In the genomic region with DNA sequence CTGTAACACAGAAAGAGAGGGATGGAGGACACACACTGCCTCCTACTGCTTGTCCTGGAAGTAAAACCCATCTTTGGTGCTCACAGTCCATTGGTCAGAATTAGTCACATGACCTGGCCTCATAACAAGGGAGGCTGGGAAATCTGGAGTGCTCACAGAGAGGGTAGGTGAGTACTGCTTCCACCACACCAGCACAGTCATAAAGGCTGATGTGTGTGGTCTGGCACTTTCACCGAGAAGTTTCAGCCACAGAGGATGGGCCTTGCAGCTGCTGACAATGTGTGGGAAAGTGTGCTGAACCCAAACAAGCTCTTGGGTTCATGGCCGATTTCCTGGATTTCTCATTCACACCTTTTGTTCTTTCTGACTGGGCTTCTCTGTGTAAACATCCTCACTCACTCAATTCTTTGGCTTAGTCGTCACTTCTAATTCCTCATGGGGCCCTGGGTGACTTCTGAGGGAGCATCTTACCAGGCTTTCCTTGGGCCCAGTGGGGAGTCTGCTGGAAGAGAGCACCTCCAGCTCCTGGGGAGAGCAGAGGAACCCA, we compare ENCODE assay signal across 9 cellular contexts.
A peak's percentile ranks its signal among the peaks of the same experiment; 100 is the strongest.
DNase-seq lines count a peak whose midpoint lies in the region; ATAC-seq and TF ChIP-seq lines count a peak whose summit lies in the region.
"Had no signal": no experiment of that assay in that cellular context is flagged by ENCODE, and none has a peak within 500 bp of the region (broad histone marks: within the 10 kb centered on the region; RNA-seq: fewer than 3 reads in every experiment).

No MANE protein-coding gene starts in this region.

- H3K36me3 ChIP-seq in right atrium auricular region = no peaks in the 10 kb centered on the region
- no peaks in the 10 kb centered on the region for H3K36me3 ChIP-seq in heart right ventricle

- H3K4me1 ChIP-seq in right atrium auricular region (no peaks in the 10 kb centered on the region), heart right ventricle (no peaks in the 10 kb centered on the region)

- H3K27ac Mint-ChIP-seq in activated T-helper 1 cell treated with anti-CD3 and anti-CD28 coated beads, Interleukin-12 subunit alpha, Interleukin-12 subunit beta, Interleukin-2, Interleukin-4 antibody, amounts not matched to agents 30 ng/mL and 10 ng/mL and 1 ng/mL, durations not matched to agents 14 hours and 24 hours and 36 hours = peak overlapping the region; percentile 10
- H3K27ac Mint-ChIP-seq in stimulated activated memory B cell treated with anti-CD40 and anti-IgM and Interleukin-4, amounts not matched to agents 10 μg/mL and 1 μg/mL and 100 μg/mL, for 72 hours = no peak overlapping the region
- no peak overlapping the region for H3K27ac Mint-ChIP-seq in glutamatergic neuron (ENCODE audit: unreplicated experiment)
- H3K27ac Mint-ChIP-seq: nephron had no signal

- no peaks in the 10 kb centered on the region for H3K36me3 Mint-ChIP-seq in activated T-helper 1 cell treated with anti-CD3 and anti-CD28 coated beads, Interleukin-12 subunit alpha, Interleukin-12 subunit beta, Interleukin-2, Interleukin-4 antibody, amounts not matched to agents 30 ng/mL and 10 ng/mL and 1 ng/mL, durations not matched to agents 14 hours and 24 hours and 36 hours (ENCODE audit: low read depth)
- H3K36me3 Mint-ChIP-seq in stimulated activated memory B cell treated with anti-CD40 and anti-IgM and Interleukin-4, amounts not matched to agents 10 μg/mL and 1 μg/mL and 100 μg/mL, for 72 hours = no peaks in the 10 kb centered on the region
- peaks cover 12% of the 10 kb centered on the region for H3K36me3 Mint-ChIP-seq in glutamatergic neuron (ENCODE audit: unreplicated experiment)

- H3K27me3 ChIP-seq in right atrium auricular region = no peaks in the 10 kb centered on the region
- H3K27me3 ChIP-seq in heart right ventricle = peaks cover 0 to 11% (median 0%) of the 10 kb centered on the region in 7 donors

- DNase-seq in right atrium auricular region (ENCODE audit: low spot score) (peak; percentile 34), heart right ventricle (no peak), NCI-H1694 (lab: John Stamatoyannopoulos, UW) (no peak), glutamatergic neuron (no peak)
- peak; percentile 14 for DNase-seq in activated T-helper 1 cell treated with anti-CD3 and anti-CD28 coated beads, Interleukin-12 subunit alpha, Interleukin-12 subunit beta, Interleukin-2, Interleukin-4 antibody, amounts not matched to agents 30 ng/mL and 10 ng/mL and 1 ng/mL, durations not matched to agents 14 hours and 24 hours and 36 hours (ENCODE audit: low spot score)
- no peak for DNase-seq in activated CD4-positive, CD25-positive, alpha-beta regulatory T cell (lab: John Stamatoyannopoulos, UW)

- H3K4me1 Mint-ChIP-seq in activated T-helper 1 cell treated with anti-CD3 and anti-CD28 coated beads, Interleukin-12 subunit alpha, Interleukin-12 subunit beta, Interleukin-2, Interleukin-4 antibody, amounts not matched to agents 30 ng/mL and 10 ng/mL and 1 ng/mL, durations not matched to agents 14 hours and 24 hours and 36 hours (ENCODE audit: low read depth) = peaks cover 5% of the 10 kb centered on the region
- H3K4me1 Mint-ChIP-seq in stimulated activated memory B cell treated with anti-CD40 and anti-IgM and Interleukin-4, amounts not matched to agents 10 μg/mL and 1 μg/mL and 100 μg/mL, for 72 hours = no peaks in the 10 kb centered on the region
- no peaks in the 10 kb centered on the region for H3K4me1 Mint-ChIP-seq in glutamatergic neuron (ENCODE audit: low read depth, unreplicated experiment)
- H3K4me1 Mint-ChIP-seq: nephron had no signal

- H3K9me3 ChIP-seq in right atrium auricular region (no peaks in the 10 kb centered on the region), heart right ventricle (peaks cover 0 to 5% (median 0%) of the 10 kb centered on the region in 11 donors)

- ATAC-seq in heart right ventricle = no peak
- ATAC-seq in HG03039 (IDR thresholded peaks at IDR 0.05; ENCODE audit: unreplicated experiment) = peak; percentile 97
- peak; percentile 77 for ATAC-seq in stimulated activated memory B cell treated with anti-CD40 and anti-IgM and Interleukin-4, amounts not matched to agents 10 μg/mL and 1 μg/mL and 100 μg/mL, for 72 hours

- peaks cover 19% of the 10 kb centered on the region for H3K27me3 Mint-ChIP-seq in activated T-helper 1 cell treated with anti-CD3 and anti-CD28 coated beads, Interleukin-12 subunit alpha, Interleukin-12 subunit beta, Interleukin-2, Interleukin-4 antibody, amounts not matched to agents 30 ng/mL and 10 ng/mL and 1 ng/mL, durations not matched to agents 14 hours and 24 hours and 36 hours (ENCODE audit: insufficient read depth)
- H3K27me3 Mint-ChIP-seq in stimulated activated memory B cell treated with anti-CD40 and anti-IgM and Interleukin-4, amounts not matched to agents 10 μg/mL and 1 μg/mL and 100 μg/mL, for 72 hours = peaks cover 34% of the 10 kb centered on the region
- peaks cover 5% of the 10 kb centered on the region for H3K27me3 Mint-ChIP-seq in glutamatergic neuron (ENCODE audit: unreplicated experiment)

- 57 to 61% methylated on average over 3 of the region's 3 CpGs for WGBS in heart right ventricle, 2 donors

- H3K4me3 ChIP-seq in right atrium auricular region (no peak overlapping the region), heart right ventricle (no peak overlapping the region)

- TF ChIP-seq CTCF in right atrium auricular region (IDR thresholded peaks at IDR 0.05) (no peak), heart right ventricle (IDR thresholded peaks at IDR 0.05) (no peak), glutamatergic neuron (IDR thresholded peaks at IDR 0.05; ENCODE audit: partially characterized antibody, unreplicated experiment) (no peak)

- H3K27ac ChIP-seq in right atrium auricular region = no peak overlapping the region
- H3K27ac ChIP-seq in heart right ventricle = no peak overlapping the region

- no peak overlapping the region for H3K4me3 Mint-ChIP-seq in activated T-helper 1 cell treated with anti-CD3 and anti-CD28 coated beads, Interleukin-12 subunit alpha, Interleukin-12 subunit beta, Interleukin-2, Interleukin-4 antibody, amounts not matched to agents 30 ng/mL and 10 ng/mL and 1 ng/mL, durations not matched to agents 14 hours and 24 hours and 36 hours
- no peak overlapping the region for H3K4me3 Mint-ChIP-seq in stimulated activated memory B cell treated with anti-CD40 and anti-IgM and Interleukin-4, amounts not matched to agents 10 μg/mL and 1 μg/mL and 100 μg/mL, for 72 hours
- H3K4me3 Mint-ChIP-seq in glutamatergic neuron (ENCODE audit: unreplicated experiment) = no peak overlapping the region
- H3K4me3 Mint-ChIP-seq: nephron had no signal

- H3K9me3 Mint-ChIP-seq in activated T-helper 1 cell treated with anti-CD3 and anti-CD28 coated beads, Interleukin-12 subunit alpha, Interleukin-12 subunit beta, Interleukin-2, Interleukin-4 antibody, amounts not matched to agents 30 ng/mL and 10 ng/mL and 1 ng/mL, durations not matched to agents 14 hours and 24 hours and 36 hours = no peaks in the 10 kb centered on the region
- no peaks in the 10 kb centered on the region for H3K9me3 Mint-ChIP-seq in stimulated activated memory B cell treated with anti-CD40 and anti-IgM and Interleukin-4, amounts not matched to agents 10 μg/mL and 1 μg/mL and 100 μg/mL, for 72 hours
- H3K9me3 Mint-ChIP-seq in glutamatergic neuron (ENCODE audit: unreplicated experiment) = peaks cover 6% of the 10 kb centered on the region

- intact Hi-C loops in heart right ventricle (cut with DNase I) = no loop called here
- intact Hi-C loops in activated T-helper 1 cell treated with anti-CD3 and anti-CD28 coated beads, Interleukin-12 subunit alpha, Interleukin-12 subunit beta, Interleukin-2, Interleukin-4 antibody, amounts not matched to agents 30 ng/mL and 10 ng/mL and 1 ng/mL, durations not matched to agents 14 hours and 24 hours and 36 hours (cut with micrococcal nuclease) = no loop called here

Comparison
In these comparisons a context has a peak if more than half of its experiments do, and no peak if none do; other contexts are left out.
1. DNase-seq: peak in right atrium auricular region (single experiment) and activated T-helper 1 cell treated with anti-CD3 and anti-CD28 coated beads, Interleukin-12 subunit alpha, Interleukin-12 subunit beta, Interleukin-2, Interleukin-4 antibody, amounts not matched to agents 30 ng/mL and 10 ng/mL and 1 ng/mL, durations not matched to agents 14 hours and 24 hours and 36 hours (single experiment); none in heart right ventricle (0 of 2), NCI-H1694 (single experiment), glutamatergic neuron (single experiment) and activated CD4-positive, CD25-positive, alpha-beta regulatory T cell (0 of 4).
2. ATAC-seq: peak in HG03039 (single experiment) and stimulated activated memory B cell treated with anti-CD40 and anti-IgM and Interleukin-4, amounts not matched to agents 10 μg/mL and 1 μg/mL and 100 μg/mL, for 72 hours (single experiment); none in heart right ventricle (0 of 8).